ENCODE assay signal across 1 cellular context in the genomic region with DNA sequence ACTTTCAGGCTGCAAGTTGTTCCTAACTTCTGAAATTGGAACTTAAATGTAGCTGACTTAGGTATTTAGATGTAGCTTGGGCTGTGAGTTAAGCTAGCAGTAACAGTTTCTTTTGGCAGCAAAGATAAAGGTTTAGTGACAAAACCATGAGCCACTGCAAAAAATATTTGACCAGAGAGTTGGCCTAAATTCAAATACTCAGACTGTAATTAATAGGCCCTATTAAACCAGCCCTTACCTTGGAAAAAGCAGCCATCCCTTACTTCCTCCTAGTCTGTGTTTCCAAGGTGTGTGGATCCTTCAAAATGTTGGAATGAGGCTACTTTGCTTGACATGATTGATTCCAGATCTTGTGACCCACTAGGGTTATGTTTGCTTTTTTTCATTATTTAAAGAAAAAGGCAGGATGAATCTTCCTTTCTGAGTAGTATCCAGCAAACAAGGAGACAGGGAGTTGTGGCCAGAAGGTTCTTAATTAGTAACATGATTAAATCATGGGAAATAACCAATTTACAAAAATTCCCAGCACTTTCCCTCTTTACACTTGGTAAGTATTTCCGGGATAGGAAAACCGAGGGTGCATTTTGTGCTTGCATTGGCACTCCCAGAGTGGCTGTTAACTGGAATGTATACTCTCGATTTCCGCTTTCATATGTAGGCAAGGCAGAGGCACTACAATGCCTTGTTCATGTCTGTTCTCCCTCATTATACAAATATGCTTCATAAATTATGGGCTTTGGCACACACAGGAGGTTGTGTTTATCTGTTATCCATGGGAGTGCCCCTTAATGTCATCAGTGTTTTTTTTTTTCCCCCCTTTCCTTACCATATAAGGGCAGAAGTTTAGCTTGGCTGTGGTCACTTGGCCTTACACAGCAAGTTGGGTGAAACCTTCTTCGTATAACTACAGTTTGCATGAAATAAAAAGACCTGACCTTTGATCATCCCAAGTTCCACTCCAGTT.
A peak's percentile ranks its signal among the peaks of the same experiment; 100 is the strongest.
TF ChIP-seq lines count a peak whose summit lies in the region.

No MANE protein-coding gene starts in this region.

TF ChIP-seq in HEK293, 187 proteins besides CTCF, POLR2A, EP300 and RAD21 (continued from another document):
- TF ChIP-seq ZNF148 (tag by site-specific recombination; IDR thresholded peaks at IDR 0.05; ENCODE audit: borderline replicate concordance) (no peak), KLF17 (tag by site-specific recombination; IDR thresholded peaks at IDR 0.05) (peak; percentile 87), YY2 (tag by site-specific recombination; IDR thresholded peaks at IDR 0.05) (no peak), PRDM6 (tag by site-specific recombination; IDR thresholded peaks at IDR 0.05) (peak; percentile 68), ZNF600 (tag by site-specific recombination; IDR thresholded peaks at IDR 0.05) (no peak), PBX3 (CRISPR knock-in tag; IDR thresholded peaks at IDR 0.05) (no peak), ZNF23 (tag by site-specific recombination; IDR thresholded peaks at IDR 0.05; ENCODE audit: borderline replicate concordance) (no peak)
- TF ChIP-seq, protein P1, sequence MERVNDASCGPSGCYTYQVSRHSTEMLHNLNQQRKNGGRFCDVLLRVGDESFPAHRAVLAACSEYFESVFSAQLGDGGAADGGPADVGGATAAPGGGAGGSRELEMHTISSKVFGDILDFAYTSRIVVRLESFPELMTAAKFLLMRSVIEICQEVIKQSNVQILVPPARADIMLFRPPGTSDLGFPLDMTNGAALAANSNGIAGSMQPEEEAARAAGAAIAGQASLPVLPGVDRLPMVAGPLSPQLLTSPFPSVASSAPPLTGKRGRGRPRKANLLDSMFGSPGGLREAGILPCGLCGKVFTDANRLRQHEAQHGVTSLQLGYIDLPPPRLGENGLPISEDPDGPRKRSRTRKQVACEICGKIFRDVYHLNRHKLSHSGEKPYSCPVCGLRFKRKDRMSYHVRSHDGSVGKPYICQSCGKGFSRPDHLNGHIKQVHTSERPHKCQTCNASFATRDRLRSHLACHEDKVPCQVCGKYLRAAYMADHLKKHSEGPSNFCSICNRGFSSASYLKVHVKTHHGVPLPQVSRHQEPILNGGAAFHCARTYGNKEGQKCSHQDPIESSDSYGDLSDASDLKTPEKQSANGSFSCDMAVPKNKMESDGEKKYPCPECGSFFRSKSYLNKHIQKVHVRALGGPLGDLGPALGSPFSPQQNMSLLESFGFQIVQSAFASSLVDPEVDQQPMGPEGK (tag by site-specific recombination; IDR thresholded peaks at IDR 0.05), result peak; percentile 47; the same call in 1 of the 2 replicates
